In the genomic region with DNA sequence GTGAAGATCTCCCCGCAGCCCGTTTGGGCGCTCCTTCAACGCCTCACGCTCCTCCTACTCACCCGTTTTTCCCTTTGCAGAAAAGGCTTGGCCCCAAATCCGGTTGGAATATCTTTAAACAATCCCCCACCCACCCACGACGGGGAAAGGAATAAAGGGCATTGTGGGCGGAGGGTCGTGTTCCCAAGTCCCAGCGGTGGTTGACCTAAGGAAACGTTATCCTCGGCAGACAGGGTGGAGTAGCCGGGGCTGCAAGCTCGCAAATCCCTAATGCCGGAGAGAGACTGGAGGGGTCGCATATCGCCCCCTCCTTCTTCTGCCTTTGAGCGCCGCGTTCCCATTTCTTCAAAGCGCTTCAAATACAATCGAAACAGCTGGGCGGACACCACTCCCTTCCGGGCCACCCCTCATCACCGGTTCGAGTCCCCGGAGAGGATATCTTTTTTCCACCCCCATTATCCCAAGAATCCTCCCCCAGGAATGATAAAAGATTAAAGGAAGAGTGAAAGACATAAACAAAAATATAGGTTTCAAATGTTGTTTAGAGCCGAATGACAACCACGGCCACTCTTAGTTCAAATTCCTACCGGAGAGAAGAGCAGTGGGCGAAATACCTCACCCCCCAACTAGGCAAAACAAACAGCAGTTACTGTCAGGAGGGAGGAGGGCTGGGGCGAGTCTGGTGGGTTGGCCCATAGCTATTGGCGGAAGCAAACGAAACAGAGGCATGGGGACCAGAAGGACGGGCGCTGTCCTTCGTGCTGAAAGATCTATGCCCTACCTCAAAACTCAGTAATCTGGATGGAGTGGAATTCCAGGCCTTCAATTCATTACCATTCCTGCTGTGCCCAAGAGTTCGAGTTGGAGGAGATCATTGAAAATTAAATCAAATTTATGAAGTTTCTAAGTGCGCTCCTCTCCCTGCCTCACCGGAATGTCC, we compare ENCODE assay signal across 8 cellular contexts. TPM values are rescaled to one million over a fixed set of nuclear protein-coding genes. Genes with fewer than 3 reads are reported as not detected.
DNase-seq lines count a peak whose midpoint lies in the region; ATAC-seq, FAIRE-seq and TF ChIP-seq lines count a peak whose summit lies in the region.

No MANE protein-coding gene starts in this region.

- H3K4me3 ChIP-seq in astrocyte (ENCODE audit: insufficient read depth, low read depth, low read length): no peak overlapping the region

- H3K4me3 Mint-ChIP-seq in astrocyte (ENCODE audit: unreplicated experiment): no peak overlapping the region

- no peak overlapping the region for H2AFZ ChIP-seq in astrocyte (ENCODE audit: low read depth, low read length)

- no peak overlapping the region for H3K27ac ChIP-seq in astrocyte (ENCODE audit: low read depth, low read length)

- no peaks in the 10 kb centered on the region for H3K36me3 ChIP-seq in astrocyte (ENCODE audit: insufficient read depth, low read length)

- DNase-seq in EH (ENCODE audit: low read depth) (peak; percentile 71), LoVo (ENCODE audit: low spot score) (peak; percentile 9), astrocyte (ENCODE audit: low read depth) (peak; percentile 35), myocyte (ENCODE audit: low read depth) (peak; percentile 78), SHP77 (lab: John Stamatoyannopoulos, UW) (no peak), GM10248 (ENCODE audit: extremely low spot score) (no peak), SW 1271 (lab: John Stamatoyannopoulos, UW) (no peak)

- H3K9me3 Mint-ChIP-seq in astrocyte (ENCODE audit: unreplicated experiment): peaks cover 5% of the 10 kb centered on the region

- no peaks in the 10 kb centered on the region for H3K36me3 Mint-ChIP-seq in astrocyte (ENCODE audit: low read depth, unreplicated experiment)

- H3K4me2 ChIP-seq in astrocyte (ENCODE audit: low read length): no peak overlapping the region

- H3K9ac ChIP-seq in astrocyte (ENCODE audit: low read length): no peak overlapping the region

- H3K27ac Mint-ChIP-seq in astrocyte (ENCODE audit: unreplicated experiment): peak overlapping the region; percentile 34

- FAIRE-seq in astrocyte (lab: Jason Lieb, UNC): peak; percentile 29

- POLR2A ChIA-PET in GM10248 (lab: Yijun Ruan, JAX): no interaction called here

- peaks cover 57% of the 10 kb centered on the region for H3K27me3 ChIP-seq in astrocyte (ENCODE audit: insufficient read depth, low read length)

- ATAC-seq in GM18520 (IDR thresholded peaks at IDR 0.05; ENCODE audit: unreplicated experiment): no peak

- CTCF ChIA-PET in GM10248 (lab: Yijun Ruan, JAX): interaction anchor here (0.7 to 5.4 kb wide), 26 partner anchors 11 to 883 kb away, joined by 3 to 36 read pairs (median 4); no protein-coding TSS in a partner anchor

- H3K27me3 Mint-ChIP-seq in astrocyte (ENCODE audit: low read depth, unreplicated experiment): peaks cover 48% of the 10 kb centered on the region

- peaks cover 25% of the 10 kb centered on the region for H3K4me1 ChIP-seq in astrocyte (ENCODE audit: insufficient read depth, low read length)

- H3K79me2 ChIP-seq in astrocyte (ENCODE audit: insufficient read depth, low read length): no peaks in the 10 kb centered on the region

- H3K4me1 Mint-ChIP-seq in astrocyte (ENCODE audit: low read depth, unreplicated experiment): no peaks in the 10 kb centered on the region

- no peaks in the 10 kb centered on the region for H3K9me3 ChIP-seq in astrocyte (ENCODE audit: insufficient read depth, low read depth, low read length)

- TF ChIP-seq CTCF in astrocyte (IDR thresholded peaks at IDR 0.05; ENCODE audit: insufficient read depth, low read depth, low read length) (no peak), GM10248 (IDR thresholded peaks at IDR 0.05; ENCODE audit: control extremely low read depth, extremely low read depth, low read depth, missing control alignments) (no peak)

- H4K20me1 ChIP-seq in astrocyte (ENCODE audit: insufficient read depth, low read length): peaks cover 16% of the 10 kb centered on the region

RNA-seq across cellular contexts. Expression of a gene that starts 2.8 kb away (rescaled TPM):
- total RNA-seq in astrocyte: 4.5 and 4.7 TPM in 2 replicates
- 0.35 and 0.83 TPM in 2 replicates for total RNA-seq in myocyte
- 0.64 TPM for polyA plus RNA-seq in myocyte (2012)

RNA-seq across cellular contexts. Expression of a gene that starts 43.7 kb away (rescaled TPM):
- total RNA-seq in astrocyte (1.7 and 1.9 TPM in 2 replicates), myocyte (not detected in 2 replicates)
- polyA plus RNA-seq in myocyte (2012): 0.82 TPM

Comparison
In these comparisons a context has a peak if more than half of its experiments do, and no peak if none do; other contexts are left out.
1. DNase-seq: peak in EH (single experiment), LoVo (single experiment), astrocyte (single experiment) and myocyte (single experiment); none in SHP77 (0 of 2), GM10248 (single experiment) and SW 1271 (0 of 2).